In the genomic region with DNA sequence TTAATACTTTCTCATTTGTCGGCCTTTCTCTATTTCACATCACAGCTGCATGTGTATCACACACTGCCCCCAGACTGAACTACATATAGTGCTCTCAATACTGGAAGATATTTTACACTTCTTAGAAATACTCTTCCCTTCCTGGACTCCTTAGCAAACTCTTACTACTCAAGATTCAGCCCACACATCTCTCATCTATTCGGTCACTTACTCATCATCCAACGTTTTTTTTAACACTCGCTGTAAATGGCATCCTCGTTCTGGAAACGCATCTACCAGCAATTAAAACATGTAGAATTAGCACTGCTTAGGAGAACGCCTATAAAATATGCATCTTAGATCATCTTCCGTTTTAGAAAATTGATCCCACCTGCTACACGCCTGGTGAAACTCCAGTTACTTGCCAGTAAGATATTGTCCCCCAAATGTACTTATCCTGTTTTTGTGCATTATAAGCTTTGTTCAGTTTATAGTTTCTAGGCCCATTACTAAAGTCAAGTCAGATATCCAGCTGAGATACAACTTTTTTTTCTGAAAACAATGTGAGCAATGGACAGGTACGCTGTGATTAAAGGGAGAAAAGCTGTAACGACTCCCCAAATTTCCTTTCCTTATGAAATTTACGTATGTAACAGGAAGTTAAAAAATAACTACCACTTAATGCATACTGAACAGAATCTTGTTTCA, we compare ENCODE assay signal across 1 cellular context.
TF ChIP-seq lines count a peak whose summit lies in the region.

No MANE protein-coding gene starts in this region.

TF ChIP-seq in GM23338, 12 proteins besides CTCF, POLR2A, EP300 and RAD21 (continued from another document):
- no peak for TF ChIP-seq ZNF462 (CRISPR knock-in tag; IDR thresholded peaks at IDR 0.05)
- TF ChIP-seq POLR2AphosphoS5 (IDR thresholded peaks at IDR 0.05; ENCODE audit: low read depth): no peak
- no peak for TF ChIP-seq ZNF331 (CRISPR knock-in tag; IDR thresholded peaks at IDR 0.05; ENCODE audit: low read depth)
- TF ChIP-seq STAT1 (IDR thresholded peaks at IDR 0.05; ENCODE audit: unreplicated experiment): no peak
TF ChIP-seq in GM23338: peak in this region for 0.
